In the genomic region with DNA sequence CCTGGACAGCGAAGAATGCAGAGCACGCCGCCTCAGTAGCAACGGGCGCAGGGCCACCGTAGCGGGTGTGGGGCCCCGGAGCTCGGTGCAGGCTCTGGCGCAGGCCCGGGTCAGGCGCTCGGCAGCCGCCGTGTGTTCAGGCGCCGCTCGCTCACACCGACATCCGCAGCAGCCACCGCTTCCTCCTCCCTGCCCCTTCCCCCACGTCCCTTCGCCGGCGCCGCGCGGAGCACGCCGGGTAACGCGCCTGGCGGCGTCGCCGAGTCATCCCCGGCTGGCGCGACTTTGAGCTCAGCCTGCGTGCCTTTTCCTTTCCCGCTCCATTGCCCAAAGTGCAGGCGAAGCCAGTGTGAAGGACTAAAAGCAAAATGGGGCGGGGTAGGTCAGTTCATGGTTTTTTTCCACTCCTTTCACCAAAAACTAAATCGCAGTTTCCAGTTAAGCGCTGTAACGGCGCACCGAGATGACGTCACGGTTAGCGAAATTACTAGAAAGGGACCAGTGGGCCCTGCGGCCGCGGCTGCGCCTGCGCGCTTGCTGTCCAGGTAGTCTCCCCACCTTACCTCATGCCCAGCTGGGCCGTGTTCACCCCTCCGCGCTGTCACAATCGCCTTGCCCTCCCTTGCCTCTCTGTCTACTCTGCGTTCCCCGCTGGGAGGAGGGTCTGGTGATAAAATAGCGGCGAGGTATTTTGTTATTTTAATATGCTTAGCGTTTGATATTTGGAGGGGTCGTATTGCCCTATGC, we compare ENCODE assay signal across 1 cellular context.
TF ChIP-seq lines count a peak whose summit lies in the region.

TSS of gene UBQLN1 (minus strand) at position 191 of the 747 bp plus-strand sequence. CDS start 279 bp downstream, outside the sequence.

TF ChIP-seq in HepG2, 621 proteins besides CTCF, POLR2A, EP300 and RAD21 (continued from another document and continues in another):
- TF ChIP-seq CREB3 (CRISPR knock-in tag; IDR thresholded peaks at IDR 0.05) (0 out of 2 replicates have a peak, but pooled peaks have one; percentile 41), ZNF18 (CRISPR knock-in tag; IDR thresholded peaks at IDR 0.05; ENCODE audit: insufficient replicate concordance) (peak; percentile 75), ZSCAN30 (CRISPR knock-in tag; IDR thresholded peaks at IDR 0.05) (no peak), LBX2 (CRISPR knock-in tag; IDR thresholded peaks at IDR 0.05; ENCODE audit: borderline replicate concordance) (no peak), RNF2 (conservative IDR thresholded peaks at IDR 0.05; ENCODE audit: low read depth) (peak; percentile 89), GATAD2A (CRISPR knock-in tag; IDR thresholded peaks at IDR 0.05) (peak; percentile 44; the same call in 1 of the 2 replicates), HNRNPH1 (optimal IDR thresholded peaks at IDR 0.05; ENCODE audit: low read depth, low read length) (no peak), STAG1 (CRISPR knock-in tag; IDR thresholded peaks at IDR 0.05) (no peak), BCL3 (CRISPR knock-in tag; IDR thresholded peaks at IDR 0.05) (peak; percentile 83), IKZF4 (CRISPR knock-in tag; IDR thresholded peaks at IDR 0.05; ENCODE audit: borderline replicate concordance, low read depth, not compliant biosample characterization) (no peak), ZNF501 (CRISPR knock-in tag; IDR thresholded peaks at IDR 0.05) (peak; percentile 89), PHF20 (CRISPR knock-in tag; IDR thresholded peaks at IDR 0.05) (peak; percentile 95), SMARCE1 (IDR thresholded peaks at IDR 0.05; ENCODE audit: borderline replicate concordance) (no peak), ETV6 (CRISPR knock-in tag; conservative IDR thresholded peaks at IDR 0.05) (peak; percentile 84), ZNF180 (CRISPR knock-in tag; IDR thresholded peaks at IDR 0.05; ENCODE audit: borderline replicate concordance, low read depth) (peak; percentile 39; the same call in 1 of the 2 replicates)
- TF ChIP-seq, protein P1, sequence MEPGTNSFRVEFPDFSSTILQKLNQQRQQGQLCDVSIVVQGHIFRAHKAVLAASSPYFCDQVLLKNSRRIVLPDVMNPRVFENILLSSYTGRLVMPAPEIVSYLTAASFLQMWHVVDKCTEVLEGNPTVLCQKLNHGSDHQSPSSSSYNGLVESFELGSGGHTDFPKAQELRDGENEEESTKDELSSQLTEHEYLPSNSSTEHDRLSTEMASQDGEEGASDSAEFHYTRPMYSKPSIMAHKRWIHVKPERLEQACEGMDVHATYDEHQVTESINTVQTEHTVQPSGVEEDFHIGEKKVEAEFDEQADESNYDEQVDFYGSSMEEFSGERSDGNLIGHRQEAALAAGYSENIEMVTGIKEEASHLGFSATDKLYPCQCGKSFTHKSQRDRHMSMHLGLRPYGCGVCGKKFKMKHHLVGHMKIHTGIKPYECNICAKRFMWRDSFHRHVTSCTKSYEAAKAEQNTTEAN (CRISPR knock-in tag; conservative IDR thresholded peaks at IDR 0.05), result peak; percentile 69; the same call in 1 of the 2 replicates
- TF ChIP-seq, protein P2, sequence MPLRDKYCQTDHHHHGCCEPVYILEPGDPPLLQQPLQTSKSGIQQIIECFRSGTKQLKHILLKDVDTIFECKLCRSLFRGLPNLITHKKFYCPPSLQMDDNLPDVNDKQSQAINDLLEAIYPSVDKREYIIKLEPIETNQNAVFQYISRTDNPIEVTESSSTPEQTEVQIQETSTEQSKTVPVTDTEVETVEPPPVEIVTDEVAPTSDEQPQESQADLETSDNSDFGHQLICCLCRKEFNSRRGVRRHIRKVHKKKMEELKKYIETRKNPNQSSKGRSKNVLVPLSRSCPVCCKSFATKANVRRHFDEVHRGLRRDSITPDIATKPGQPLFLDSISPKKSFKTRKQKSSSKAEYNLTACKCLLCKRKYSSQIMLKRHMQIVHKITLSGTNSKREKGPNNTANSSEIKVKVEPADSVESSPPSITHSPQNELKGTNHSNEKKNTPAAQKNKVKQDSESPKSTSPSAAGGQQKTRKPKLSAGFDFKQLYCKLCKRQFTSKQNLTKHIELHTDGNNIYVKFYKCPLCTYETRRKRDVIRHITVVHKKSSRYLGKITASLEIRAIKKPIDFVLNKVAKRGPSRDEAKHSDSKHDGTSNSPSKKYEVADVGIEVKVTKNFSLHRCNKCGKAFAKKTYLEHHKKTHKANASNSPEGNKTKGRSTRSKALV (CRISPR knock-in tag; IDR thresholded peaks at IDR 0.05), result 0 out of 2 replicates have a peak, but pooled peaks have one; percentile 31
- TF ChIP-seq, protein P3, sequence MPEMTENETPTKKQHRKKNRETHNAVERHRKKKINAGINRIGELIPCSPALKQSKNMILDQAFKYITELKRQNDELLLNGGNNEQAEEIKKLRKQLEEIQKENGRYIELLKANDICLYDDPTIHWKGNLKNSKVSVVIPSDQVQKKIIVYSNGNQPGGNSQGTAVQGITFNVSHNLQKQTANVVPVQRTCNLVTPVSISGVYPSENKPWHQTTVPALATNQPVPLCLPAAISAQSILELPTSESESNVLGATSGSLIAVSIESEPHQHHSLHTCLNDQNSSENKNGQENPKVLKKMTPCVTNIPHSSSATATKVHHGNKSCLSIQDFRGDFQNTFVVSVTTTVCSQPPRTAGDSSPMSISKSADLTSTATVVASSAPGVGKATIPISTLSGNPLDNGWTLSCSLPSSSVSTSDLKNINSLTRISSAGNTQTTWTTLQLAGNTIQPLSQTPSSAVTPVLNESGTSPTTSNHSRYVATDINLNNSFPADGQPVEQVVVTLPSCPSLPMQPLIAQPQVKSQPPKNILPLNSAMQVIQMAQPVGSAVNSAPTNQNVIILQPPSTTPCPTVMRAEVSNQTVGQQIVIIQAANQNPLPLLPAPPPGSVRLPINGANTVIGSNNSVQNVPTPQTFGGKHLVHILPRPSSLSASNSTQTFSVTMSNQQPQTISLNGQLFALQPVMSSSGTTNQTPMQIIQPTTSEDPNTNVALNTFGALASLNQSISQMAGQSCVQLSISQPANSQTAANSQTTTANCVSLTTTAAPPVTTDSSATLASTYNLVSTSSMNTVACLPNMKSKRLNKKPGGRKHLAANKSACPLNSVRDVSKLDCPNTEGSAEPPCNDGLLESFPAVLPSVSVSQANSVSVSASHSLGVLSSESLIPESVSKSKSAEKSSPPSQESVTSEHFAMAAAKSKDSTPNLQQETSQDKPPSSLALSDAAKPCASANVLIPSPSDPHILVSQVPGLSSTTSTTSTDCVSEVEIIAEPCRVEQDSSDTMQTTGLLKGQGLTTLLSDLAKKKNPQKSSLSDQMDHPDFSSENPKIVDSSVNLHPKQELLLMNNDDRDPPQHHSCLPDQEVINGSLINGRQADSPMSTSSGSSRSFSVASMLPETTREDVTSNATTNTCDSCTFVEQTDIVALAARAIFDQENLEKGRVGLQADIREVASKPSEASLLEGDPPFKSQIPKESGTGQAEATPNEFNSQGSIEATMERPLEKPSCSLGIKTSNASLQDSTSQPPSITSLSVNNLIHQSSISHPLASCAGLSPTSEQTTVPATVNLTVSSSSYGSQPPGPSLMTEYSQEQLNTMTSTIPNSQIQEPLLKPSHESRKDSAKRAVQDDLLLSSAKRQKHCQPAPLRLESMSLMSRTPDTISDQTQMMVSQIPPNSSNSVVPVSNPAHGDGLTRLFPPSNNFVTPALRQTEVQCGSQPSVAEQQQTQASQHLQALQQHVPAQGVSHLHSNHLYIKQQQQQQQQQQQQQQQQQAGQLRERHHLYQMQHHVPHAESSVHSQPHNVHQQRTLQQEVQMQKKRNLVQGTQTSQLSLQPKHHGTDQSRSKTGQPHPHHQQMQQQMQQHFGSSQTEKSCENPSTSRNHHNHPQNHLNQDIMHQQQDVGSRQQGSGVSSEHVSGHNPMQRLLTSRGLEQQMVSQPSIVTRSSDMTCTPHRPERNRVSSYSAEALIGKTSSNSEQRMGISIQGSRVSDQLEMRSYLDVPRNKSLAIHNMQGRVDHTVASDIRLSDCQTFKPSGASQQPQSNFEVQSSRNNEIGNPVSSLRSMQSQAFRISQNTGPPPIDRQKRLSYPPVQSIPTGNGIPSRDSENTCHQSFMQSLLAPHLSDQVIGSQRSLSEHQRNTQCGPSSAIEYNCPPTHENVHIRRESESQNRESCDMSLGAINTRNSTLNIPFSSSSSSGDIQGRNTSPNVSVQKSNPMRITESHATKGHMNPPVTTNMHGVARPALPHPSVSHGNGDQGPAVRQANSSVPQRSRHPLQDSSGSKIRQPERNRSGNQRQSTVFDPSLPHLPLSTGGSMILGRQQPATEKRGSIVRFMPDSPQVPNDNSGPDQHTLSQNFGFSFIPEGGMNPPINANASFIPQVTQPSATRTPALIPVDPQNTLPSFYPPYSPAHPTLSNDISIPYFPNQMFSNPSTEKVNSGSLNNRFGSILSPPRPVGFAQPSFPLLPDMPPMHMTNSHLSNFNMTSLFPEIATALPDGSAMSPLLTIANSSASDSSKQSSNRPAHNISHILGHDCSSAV (CRISPR knock-in tag; IDR thresholded peaks at IDR 0.05; ENCODE audit: borderline replicate concordance), result no peak
- TF ChIP-seq, protein P4, sequence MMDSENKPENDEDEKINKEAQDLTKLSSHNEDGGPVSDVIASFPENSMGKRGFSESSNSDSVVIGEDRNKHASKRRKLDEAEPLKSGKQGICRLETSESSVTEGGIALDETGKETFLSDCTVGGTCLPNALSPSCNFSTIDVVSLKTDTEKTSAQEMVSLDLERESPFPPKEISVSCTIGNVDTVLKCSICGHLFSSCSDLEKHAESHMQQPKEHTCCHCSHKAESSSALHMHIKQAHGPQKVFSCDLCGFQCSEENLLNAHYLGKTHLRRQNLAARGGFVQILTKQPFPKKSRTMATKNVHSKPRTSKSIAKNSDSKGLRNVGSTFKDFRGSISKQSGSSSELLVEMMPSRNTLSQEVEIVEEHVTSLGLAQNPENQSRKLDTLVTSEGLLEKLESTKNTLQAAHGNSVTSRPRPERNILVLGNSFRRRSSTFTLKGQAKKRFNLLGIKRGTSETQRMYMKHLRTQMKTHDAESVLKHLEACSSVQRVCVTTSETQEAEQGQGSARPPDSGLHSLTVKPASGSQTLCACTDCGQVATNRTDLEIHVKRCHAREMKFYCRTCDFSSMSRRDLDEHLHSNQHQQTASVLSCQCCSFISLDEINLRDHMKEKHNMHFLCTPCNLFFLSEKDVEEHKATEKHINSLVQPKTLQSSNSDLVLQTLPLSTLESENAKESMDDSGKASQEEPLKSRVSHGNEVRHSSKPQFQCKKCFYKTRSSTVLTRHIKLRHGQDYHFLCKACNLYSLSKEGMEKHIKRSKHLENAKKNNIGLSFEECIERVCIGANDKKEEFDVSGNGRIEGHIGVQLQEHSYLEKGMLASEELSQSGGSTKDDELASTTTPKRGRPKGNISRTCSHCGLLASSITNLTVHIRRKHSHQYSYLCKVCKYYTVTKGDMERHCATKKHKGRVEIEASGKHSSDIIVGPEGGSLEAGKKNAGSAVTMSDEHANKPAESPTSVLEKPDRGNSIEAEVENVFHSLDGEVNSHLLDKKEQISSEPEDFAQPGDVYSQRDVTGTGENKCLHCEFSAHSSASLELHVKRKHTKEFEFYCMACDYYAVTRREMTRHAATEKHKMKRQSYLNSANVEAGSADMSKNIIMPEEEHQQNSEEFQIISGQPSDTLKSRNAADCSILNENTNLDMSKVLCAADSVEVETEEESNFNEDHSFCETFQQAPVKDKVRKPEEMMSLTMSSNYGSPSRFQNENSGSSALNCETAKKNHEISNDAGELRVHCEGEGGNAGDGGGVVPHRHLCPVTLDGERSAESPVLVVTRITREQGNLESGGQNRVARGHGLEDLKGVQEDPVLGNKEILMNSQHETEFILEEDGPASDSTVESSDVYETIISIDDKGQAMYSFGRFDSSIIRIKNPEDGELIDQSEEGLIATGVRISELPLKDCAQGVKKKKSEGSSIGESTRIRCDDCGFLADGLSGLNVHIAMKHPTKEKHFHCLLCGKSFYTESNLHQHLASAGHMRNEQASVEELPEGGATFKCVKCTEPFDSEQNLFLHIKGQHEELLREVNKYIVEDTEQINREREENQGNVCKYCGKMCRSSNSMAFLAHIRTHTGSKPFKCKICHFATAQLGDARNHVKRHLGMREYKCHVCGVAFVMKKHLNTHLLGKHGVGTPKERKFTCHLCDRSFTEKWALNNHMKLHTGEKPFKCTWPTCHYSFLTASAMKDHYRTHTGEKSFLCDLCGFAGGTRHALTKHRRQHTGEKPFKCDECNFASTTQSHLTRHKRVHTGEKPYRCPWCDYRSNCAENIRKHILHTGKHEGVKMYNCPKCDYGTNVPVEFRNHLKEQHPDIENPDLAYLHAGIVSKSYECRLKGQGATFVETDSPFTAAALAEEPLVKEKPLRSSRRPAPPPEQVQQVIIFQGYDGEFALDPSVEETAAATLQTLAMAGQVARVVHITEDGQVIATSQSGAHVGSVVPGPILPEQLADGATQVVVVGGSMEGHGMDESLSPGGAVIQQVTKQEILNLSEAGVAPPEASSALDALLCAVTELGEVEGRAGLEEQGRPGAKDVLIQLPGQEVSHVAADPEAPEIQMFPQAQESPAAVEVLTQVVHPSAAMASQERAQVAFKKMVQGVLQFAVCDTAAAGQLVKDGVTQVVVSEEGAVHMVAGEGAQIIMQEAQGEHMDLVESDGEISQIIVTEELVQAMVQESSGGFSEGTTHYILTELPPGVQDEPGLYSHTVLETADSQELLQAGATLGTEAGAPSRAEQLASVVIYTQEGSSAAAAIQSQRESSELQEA (CRISPR knock-in tag; IDR thresholded peaks at IDR 0.05; ENCODE audit: not compliant biosample characterization), result peak; percentile 52
